Comparison of ENCODE assay signal across 2 cellular contexts in the genomic region with DNA sequence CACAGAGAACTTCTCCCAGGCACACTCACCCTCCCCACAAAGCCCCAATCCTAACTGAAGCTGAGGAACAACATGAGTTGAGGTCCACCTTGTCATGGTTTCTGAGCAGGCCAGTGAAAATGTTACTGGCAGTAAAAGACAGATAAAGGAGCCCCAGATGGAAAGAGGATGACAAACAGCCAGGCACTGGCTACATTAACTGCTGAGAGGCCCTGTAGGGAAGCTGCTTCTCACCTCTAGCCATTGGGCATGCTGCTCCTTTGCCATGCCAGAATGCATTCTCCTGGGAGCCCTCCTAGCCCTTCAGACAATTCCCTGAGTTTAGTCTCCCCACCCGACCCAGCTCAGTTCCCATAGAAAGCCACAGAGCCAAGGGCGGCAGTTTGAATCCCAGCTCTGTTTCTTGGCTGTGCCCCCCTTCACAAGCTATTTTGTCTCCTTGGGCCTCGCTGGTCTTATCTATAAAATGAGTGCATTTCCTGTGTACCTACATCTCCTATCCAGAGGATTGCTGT.
TF ChIP-seq lines count a peak whose summit lies in the region.

No MANE protein-coding gene starts in this region.

TF ChIP-seq in WTC11, 78 proteins besides CTCF, POLR2A, EP300 and RAD21:
- TF ChIP-seq TEAD4 (CRISPR knock-in tag; IDR thresholded peaks at IDR 0.05), result no peak
- no peak for TF ChIP-seq HMGXB4 (CRISPR knock-in tag; IDR thresholded peaks at IDR 0.05)
- no peak for TF ChIP-seq USF1 (CRISPR knock-in tag; IDR thresholded peaks at IDR 0.05)
- no peak for TF ChIP-seq NFE2L1 (CRISPR knock-in tag; IDR thresholded peaks at IDR 0.05)
- TF ChIP-seq SOX15 (CRISPR knock-in tag; IDR thresholded peaks at IDR 0.05), result no peak
- no peak for TF ChIP-seq TP53 (CRISPR knock-in tag; IDR thresholded peaks at IDR 0.05)
TF ChIP-seq in WTC11: peak in this region for 0.

TF ChIP-seq in endothelial cell of umbilical vein, 7 proteins besides CTCF, POLR2A, EP300 and RAD21:
- TF ChIP-seq MYC (IDR thresholded peaks at IDR 0.05; ENCODE audit: low read depth, low read length) (no peak), GATA2 (IDR thresholded peaks at IDR 0.05; ENCODE audit: insufficient read depth, insufficient read length, low read depth, low read length) (peak; percentile 35)
TF ChIP-seq in endothelial cell of umbilical vein: peak in this region for 1.
